In the genomic region with DNA sequence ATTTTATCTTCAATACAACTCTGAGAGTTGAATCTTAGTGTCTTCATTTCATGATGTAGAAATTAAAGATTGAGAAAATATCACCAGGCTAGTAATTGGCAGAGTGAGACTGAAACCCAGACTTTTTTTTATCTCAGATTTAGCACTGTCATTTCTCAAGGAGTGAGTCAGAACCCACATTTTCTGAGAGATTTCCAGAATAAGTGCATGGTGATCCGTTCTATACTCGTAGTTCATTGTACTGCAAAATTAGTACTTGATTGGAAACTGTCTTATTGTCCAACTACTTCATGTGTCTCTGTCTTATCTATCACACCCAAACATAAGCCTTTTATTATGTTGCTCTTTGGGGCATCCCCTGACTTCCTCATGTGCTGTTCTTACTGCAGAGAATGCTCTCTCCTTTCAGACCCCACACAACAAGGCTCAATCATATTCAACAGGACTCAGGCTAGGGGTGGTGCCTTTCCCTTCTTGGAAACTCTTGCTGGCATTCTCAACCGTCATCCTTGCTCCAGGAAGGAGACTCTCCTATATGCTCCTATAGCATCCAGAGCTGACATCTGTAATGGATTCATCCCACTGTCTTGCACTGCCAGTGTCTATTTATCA, we compare ENCODE assay signal across 13 cellular contexts.
DNase-seq lines count a peak whose midpoint lies in the region; TF ChIP-seq lines count a peak whose summit lies in the region.
"Had no signal": no experiment of that assay in that cellular context is flagged by ENCODE, and none has a peak within 500 bp of the region (broad histone marks: within the 10 kb centered on the region; RNA-seq: fewer than 3 reads in every experiment).

No MANE protein-coding gene starts in this region.

- peak overlapping the region; percentile 32 for H3K4me2 ChIP-seq in GM23248 (ENCODE audit: unreplicated experiment)
- peak overlapping the region; percentile 59 for H3K4me2 ChIP-seq in OCI-LY3 (ENCODE audit: low read length)
- peak overlapping the region; percentile 38 for H3K4me2 ChIP-seq in smooth muscle cell

- H4K20me1 ChIP-seq in GM23248 (ENCODE audit: insufficient read depth) (no peaks in the 10 kb centered on the region), OCI-LY3 (ENCODE audit: insufficient read depth, low read length) (no peaks in the 10 kb centered on the region), smooth muscle cell (ENCODE audit: low read depth) (no peaks in the 10 kb centered on the region)

- 1 to 4% methylated on average over 3 of the region's 3 CpGs for WGBS in GM23248 (ENCODE audit: low coverage in 1 of 2, low lambda C conversion rate in 2 of 2, missing lambda C conversion rate in 2 of 2), 2 experiments
- 11% methylated on average over 3 of the region's 3 CpGs for WGBS in smooth muscle cell (ENCODE audit: low lambda C conversion rate)

- H3F3A ChIP-seq in GM23248 (ENCODE audit: insufficient read depth) = peaks cover 94% of the 10 kb centered on the region
- peaks cover 33% of the 10 kb centered on the region for H3F3A ChIP-seq in smooth muscle cell (ENCODE audit: low read depth)

- peak overlapping the region; percentile 15; the same call in 1 of the 2 replicates for H3K9ac ChIP-seq in GM23248
- peak overlapping the region; percentile 3; the same call in 1 of the 2 replicates for H3K9ac ChIP-seq in OCI-LY3 (ENCODE audit: low read length)
- peak overlapping the region; percentile 64 for H3K9ac ChIP-seq in smooth muscle cell (ENCODE audit: low read depth)

- no peaks in the 10 kb centered on the region for H3K27me3 ChIP-seq in GM23248 (replicated peaks; ENCODE audit: insufficient read depth)
- H3K27me3 ChIP-seq in OCI-LY3 (ENCODE audit: low read depth, low read length) = peaks cover 22% of the 10 kb centered on the region
- no peaks in the 10 kb centered on the region for H3K27me3 ChIP-seq in smooth muscle cell (ENCODE audit: low read depth)
- H3K27me3 ChIP-seq: gastrocnemius medialis, left lung had no signal

- H3K9me2 ChIP-seq in GM23248 (ENCODE audit: insufficient read depth) = no peaks in the 10 kb centered on the region

- H3K27ac ChIP-seq in GM23248 (peak overlapping the region; percentile 84), OCI-LY3 (ENCODE audit: low read length) (peak overlapping the region; percentile 33; the same call in 1 of the 2 replicates), cingulate gyrus (ENCODE audit: low read depth, low read length) (peak overlapping the region; percentile 34), smooth muscle cell (ENCODE audit: low read depth) (peak overlapping the region; percentile 96)
- H3K27ac ChIP-seq: gastrocnemius medialis, left lung, VCaP had no signal

- H3K36me3 ChIP-seq in GM23248 (ENCODE audit: low read depth) (peaks cover 17% of the 10 kb centered on the region; the same call in 1 of the 2 replicates), OCI-LY3 (replicated peaks; ENCODE audit: low read depth, low read length) (peaks cover 2% of the 10 kb centered on the region), smooth muscle cell (ENCODE audit: low read depth) (no peaks in the 10 kb centered on the region)
- H3K36me3 ChIP-seq: gastrocnemius medialis, left lung had no signal

- in situ Hi-C loops in GM23248 (cut with MboI) = no loop called here

- no peaks in the 10 kb centered on the region for H3K9me3 ChIP-seq in GM23248 (ENCODE audit: low read depth)
- no peaks in the 10 kb centered on the region for H3K9me3 ChIP-seq in OCI-LY3 (ENCODE audit: insufficient read depth, low read length)
- no peaks in the 10 kb centered on the region for H3K9me3 ChIP-seq in smooth muscle cell (replicated peaks; ENCODE audit: low read depth)
- H3K9me3 ChIP-seq: gastrocnemius medialis, left lung had no signal

- DNase-seq in GM23248 (peak; percentile 82), smooth muscle cell (lab: John Stamatoyannopoulos, UW; ENCODE audit: unreplicated experiment) (no peak), Kasumi-1 (lab: John Stamatoyannopoulos, UW) (no peak), NOMO-1 treated with DMSO at 0.1 percent for 48 hours (lab: John Stamatoyannopoulos, UW; ENCODE audit: unreplicated experiment) (no peak), DMS53 (lab: John Stamatoyannopoulos, UW) (no peak)
- DNase-seq: activated T-cell treated with anti-CD3 and anti-CD28 coated beads, Interleukin-2, amount 50 U/mL, for 48 hours; gastrocnemius medialis; left lung; NCI-H446 treated with DMSO at 0.1 percent for 48 hours; stimulated activated CD4-positive, alpha-beta T cell treated with anti-CD3 and anti-CD28 coated beads, Interleukin-15, amount 100 ng/mL, for 24 hours had no signal

- no peak for TF ChIP-seq CTCF in OCI-LY3 (IDR thresholded peaks at IDR 0.05; ENCODE audit: low read depth, low read length)
- no peak for TF ChIP-seq CTCF in smooth muscle cell (IDR thresholded peaks at IDR 0.05; ENCODE audit: borderline replicate concordance, insufficient read depth, poor library complexity, severe bottlenecking)

- H3K79me2 ChIP-seq in GM23248 (ENCODE audit: insufficient read depth) = peaks cover 78% of the 10 kb centered on the region
- no peaks in the 10 kb centered on the region for H3K79me2 ChIP-seq in OCI-LY3 (ENCODE audit: low read length)
- H3K79me2 ChIP-seq in smooth muscle cell (ENCODE audit: low read depth) = peaks cover 48% of the 10 kb centered on the region

- H3K4me3 ChIP-seq in GM23248 = no peak overlapping the region
- peak overlapping the region; percentile 23; the same call in 1 of the 2 replicates for H3K4me3 ChIP-seq in OCI-LY3 (ENCODE audit: low read length)
- no peak overlapping the region for H3K4me3 ChIP-seq in smooth muscle cell
- H3K4me3 ChIP-seq: gastrocnemius medialis, left lung had no signal

- H3K4me1 ChIP-seq in GM23248 (ENCODE audit: insufficient read depth) (peaks cover 90% of the 10 kb centered on the region), OCI-LY3 (ENCODE audit: low read length) (peaks cover 36% of the 10 kb centered on the region), smooth muscle cell (ENCODE audit: low read depth) (peaks cover 17% of the 10 kb centered on the region)
- H3K4me1 ChIP-seq: left lung had no signal

- no peak overlapping the region for H2AFZ ChIP-seq in GM23248
- no peak overlapping the region for H2AFZ ChIP-seq in OCI-LY3 (ENCODE audit: low read depth, low read length)
- no peak overlapping the region for H2AFZ ChIP-seq in smooth muscle cell (ENCODE audit: low read depth)

Comparison
In these comparisons a context has a peak if more than half of its experiments do, and no peak if none do; other contexts are left out.
1. H3K27ac ChIP-seq: peak in every context shown above with its lines; median percentile 96 in smooth muscle cell; 84 in GM23248; 34 in cingulate gyrus; 33 in OCI-LY3.
2. H3K9ac ChIP-seq: peak in every context shown above with its lines; median percentile 64 in smooth muscle cell; 15 in GM23248; 3 in OCI-LY3.